In genomic region chr16:68948230-68948910, GRCh38 we compare ENCODE assay signal across 24 cellular contexts.
DNase-seq lines count a peak whose midpoint lies in the region; ATAC-seq and TF ChIP-seq lines count a peak whose summit lies in the region.
"Had no signal": no experiment of that assay in that cellular context is flagged by ENCODE, and none has a peak within 500 bp of the region (broad histone marks: within the 10 kb centered on the region; RNA-seq: fewer than 3 reads in every experiment).

No MANE protein-coding gene starts in this region.

- POLR2A ChIA-PET in RWPE1 (lab: Yijun Ruan, JAX; ENCODE audit: low non-redundant PET) = no interaction called here

- CTCF ChIA-PET in RWPE1 (lab: Yijun Ruan, JAX) = interaction anchor here (1.2 kb wide), 1 partner anchor 192 kb away, joined by 3 read pairs; no protein-coding TSS in a partner anchor

- TF ChIP-seq CTCF in RWPE1 (conservative IDR thresholded peaks at IDR 0.05; ENCODE audit: low read depth) = no peak

- peak overlapping the region; percentile 48 for H3K27ac ChIP-seq in RWPE1
- H3K27ac ChIP-seq: SK-N-MC, transverse colon had no signal

- no peak for ATAC-seq in HG02623 (IDR thresholded peaks at IDR 0.05; ENCODE audit: unreplicated experiment)
- ATAC-seq: activated T-helper 17 cell treated with anti-CD3 and anti-CD28 coated beads, Interleukin-2, amount 50 U/mL, for 72 hours; natural killer cell had no signal

- DNase-seq in ELR (ENCODE audit: low read depth) (peak; percentile 26), RWPE1 (ENCODE audit: low spot score) (no peak), fibroblast of peridontal ligament (ENCODE audit: extremely low read depth) (peak; percentile 60), renal cortical epithelial cell (ENCODE audit: low read depth) (peak; percentile 40), pons (ENCODE audit: low spot score) (no peak)
- DNase-seq in stimulated activated naive CD4-positive, alpha-beta T cell (lab: John Stamatoyannopoulos, UW) = no peak
- DNase-seq: activated CD4-positive, alpha-beta memory T cell treated with anti-CD3 and anti-CD28 coated beads for 36 hours; activated CD8-positive, alpha-beta memory T cell treated with anti-CD3 and anti-CD28 coated beads, Interleukin-2, amount 50 U/mL, for 4 hours; aorta; central memory CD4-positive, alpha-beta T cell; DMS 273 treated with DMSO at 0.1 percent for 48 hours; esophagus squamous epithelium; head of caudate nucleus; KG1; kidney; natural killer cell; NCI-H1417 treated with DMSO at 0.1 percent for 48 hours; NCI-H446; NCI-H774; stimulated activated CD4-positive, alpha-beta T cell treated with anti-CD3 and anti-CD28 coated beads, Interleukin-2, amount 100 ng/mL, for 24 hours; transverse colon had no signal

Comparison
In these comparisons a context has a peak if more than half of its experiments do, and no peak if none do; other contexts are left out.
1. DNase-seq: peak in ELR (single experiment), fibroblast of peridontal ligament (single experiment) and renal cortical epithelial cell (single experiment); none in RWPE1 (single experiment), stimulated activated naive CD4-positive, alpha-beta T cell (0 of 6) and pons (single experiment).